ENCODE assay signal across 7 cellular contexts in the genomic region with DNA sequence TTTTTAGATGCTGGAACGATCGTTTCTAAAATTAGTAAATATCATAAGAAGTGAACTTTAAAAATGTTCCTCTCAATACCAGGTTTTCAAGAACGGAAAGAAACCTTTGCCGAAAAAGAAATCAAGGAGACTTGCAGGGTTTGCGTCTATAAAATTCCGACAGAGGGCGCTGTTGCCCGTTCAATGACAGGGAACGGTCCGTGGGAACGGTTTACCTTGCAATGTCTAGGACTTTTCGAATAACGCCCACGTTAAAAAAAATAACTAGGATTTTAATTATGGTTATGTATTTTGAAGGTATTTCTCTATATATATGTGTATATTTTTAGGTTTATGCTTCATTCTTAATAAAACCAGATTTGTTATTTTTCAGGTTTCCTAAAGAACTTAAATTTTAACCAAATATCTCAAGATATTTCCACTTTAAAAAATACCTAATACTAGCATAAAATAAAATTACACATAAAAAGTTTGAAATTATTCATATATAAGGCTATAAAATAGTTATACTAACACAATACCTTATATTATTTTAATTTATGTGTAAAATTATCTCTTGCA. TPM values are rescaled to one million over a fixed set of nuclear protein-coding genes. Genes with fewer than 3 reads are reported as not detected.
A peak's percentile ranks its signal among the peaks of the same experiment; 100 is the strongest.
DNase-seq lines count a peak whose midpoint lies in the region; ATAC-seq and TF ChIP-seq lines count a peak whose summit lies in the region.

No MANE protein-coding gene starts in this region.

- no peaks in the 10 kb centered on the region for H3K9me3 ChIP-seq in HAP-1
- H3K9me3 ChIP-seq in SK-N-MC (ENCODE audit: low read depth, low read length) = no peaks in the 10 kb centered on the region
- H3K9me3 ChIP-seq in right cardiac atrium (ENCODE audit: control insufficient read depth, low read length) = no peaks in the 10 kb centered on the region

- H3K4me1 ChIP-seq in HAP-1 (no peaks in the 10 kb centered on the region), right cardiac atrium (ENCODE audit: control insufficient read depth, insufficient read depth, low read length) (no peaks in the 10 kb centered on the region), rectal smooth muscle tissue (ENCODE audit: control insufficient read depth, insufficient read depth, low read length) (no peaks in the 10 kb centered on the region)

- peak overlapping the region; percentile 51 for H3K4me3 ChIP-seq in GM12865 (ENCODE audit: low read depth, low read length)
- peak overlapping the region; percentile 10; the same call in 1 of the 2 replicates for H3K4me3 ChIP-seq in HAP-1
- H3K4me3 ChIP-seq in SK-N-MC = peak overlapping the region; percentile 97
- peak overlapping the region; percentile 77 for H3K4me3 ChIP-seq in right cardiac atrium (ENCODE audit: low read length)
- H3K4me3 ChIP-seq in rectal smooth muscle tissue (ENCODE audit: low read length) = peak overlapping the region; percentile 60

- TF ChIP-seq CTCF in GM12865 (IDR thresholded peaks at IDR 0.05; ENCODE audit: insufficient read depth, low read depth, low read length, missing control alignments) = peak; percentile 67

- H3K27me3 ChIP-seq in HAP-1 (ENCODE audit: low read depth) = peaks cover 42% of the 10 kb centered on the region
- peaks cover 7% of the 10 kb centered on the region for H3K27me3 ChIP-seq in right cardiac atrium (ENCODE audit: control insufficient read depth, insufficient read depth)
- H3K27me3 ChIP-seq in rectal smooth muscle tissue (ENCODE audit: control insufficient read depth, insufficient read depth, low read length) = peaks cover 11% of the 10 kb centered on the region

- H3K9ac ChIP-seq in SK-N-MC (ENCODE audit: insufficient read length) = peak overlapping the region; percentile 100
- no peak overlapping the region for H3K9ac ChIP-seq in rectal smooth muscle tissue (ENCODE audit: low read length)

- peak overlapping the region; percentile 98 for H3K27ac ChIP-seq in SK-N-MC
- H3K27ac ChIP-seq in right cardiac atrium (ENCODE audit: low read length) = no peak overlapping the region
- H3K27ac ChIP-seq in rectal smooth muscle tissue (ENCODE audit: low read depth, low read length) = no peak overlapping the region

- no peaks in the 10 kb centered on the region for H3K36me3 ChIP-seq in HAP-1 (replicated peaks)
- peaks cover 20% of the 10 kb centered on the region for H3K36me3 ChIP-seq in SK-N-MC (ENCODE audit: insufficient read depth, low read length)
- no peaks in the 10 kb centered on the region for H3K36me3 ChIP-seq in rectal smooth muscle tissue (ENCODE audit: control insufficient read depth, insufficient read depth, low read length)

- intact Hi-C loops in right cardiac atrium (cut with DNase I) = loop anchor here (5.0 to 10.0 kb wide), 4 partner anchors 1146 to 1209 kb away; no protein-coding TSS in a partner anchor

- in situ Hi-C loops in HAP-1 (cut with MboI; ENCODE audit: low sequenced_read_pairs) = no loop called here

- ATAC-seq in right cardiac atrium = peak in 1 of 2 donors; percentile 47

- peak; percentile 76 for DNase-seq in GM12865 (ENCODE audit: low read depth)
- DNase-seq in HAP-1 (ENCODE audit: low spot score in 2 of 2) = peak; percentile 64 to 82
- peak; percentile 81 for DNase-seq in LoVo (ENCODE audit: low spot score)
- peak; percentile 97 for DNase-seq in SK-N-MC (ENCODE audit: low read depth, low spot score)
- peak in 43 of 56 donors; percentile 2 to 77 (median 29) for DNase-seq in amygdala (lab: John Stamatoyannopoulos, UW)
- DNase-seq in right cardiac atrium = peak; percentile 54 to 68 (median 58)

- WGBS in right cardiac atrium = under 1% methylated on average over 14 of the region's 14 CpGs

RNA-seq across cellular contexts. Expression of a gene that starts 2.5 kb away (rescaled TPM):
- not detected for total RNA-seq in right cardiac atrium
- polyA plus RNA-seq in right cardiac atrium = not detected

Comparison
In these comparisons a context has a peak if more than half of its experiments do, and no peak if none do; other contexts are left out.
1. DNase-seq: peak in every context shown above with its lines; median percentile 97 in SK-N-MC; 81 in LoVo; 76 in GM12865; 73 in HAP-1; 58 in right cardiac atrium; 29 in amygdala.
2. H3K4me3 ChIP-seq: peak in every context shown above with its lines; median percentile 97 in SK-N-MC; 77 in right cardiac atrium; 60 in rectal smooth muscle tissue; 51 in GM12865; 10 in HAP-1.